ENCODE assay signal across 2 cellular contexts in the genomic region with DNA sequence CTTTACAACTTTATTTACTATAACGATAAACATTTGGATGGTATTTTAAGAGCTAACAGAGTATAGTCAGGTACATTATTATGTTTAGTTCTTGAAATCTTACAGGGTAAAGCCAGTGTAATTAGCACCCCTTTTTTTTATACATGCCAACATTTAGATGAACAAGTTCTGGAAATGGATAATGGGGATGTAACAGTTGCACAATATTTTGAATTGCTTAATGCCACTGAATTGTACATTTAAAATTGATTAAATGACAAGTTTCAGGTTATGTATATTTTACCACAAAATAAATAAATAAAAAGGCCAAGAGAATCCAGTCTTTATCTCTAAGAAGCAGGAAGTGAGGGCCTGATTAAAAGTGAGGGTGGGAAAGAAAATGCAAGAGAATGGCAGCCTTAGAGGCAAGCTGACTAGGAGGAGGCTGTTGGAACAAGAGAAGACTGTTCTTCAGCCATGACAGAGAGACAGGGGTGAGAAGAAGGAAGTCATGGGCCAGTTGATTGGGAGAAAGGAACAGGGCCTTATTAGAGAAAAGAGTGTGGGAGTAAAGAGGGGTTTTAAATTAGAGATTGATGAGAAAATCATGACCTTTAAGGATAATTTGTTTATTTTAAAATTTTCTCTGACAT.
TF ChIP-seq lines count a peak whose summit lies in the region.

No MANE protein-coding gene starts in this region.

TF ChIP-seq in HCT116, 20 proteins besides CTCF, POLR2A, EP300 and RAD21:
- TF ChIP-seq EZH2phosphoT487 (IDR thresholded peaks at IDR 0.05; ENCODE audit: borderline replicate concordance) (no peak), SRF (IDR thresholded peaks at IDR 0.05; ENCODE audit: low read depth) (no peak), CEBPB (IDR thresholded peaks at IDR 0.05; ENCODE audit: low read depth) (no peak), JUND (IDR thresholded peaks at IDR 0.05) (no peak), TCF7L2 (IDR thresholded peaks at IDR 0.05; ENCODE audit: borderline replicate concordance, extremely low read depth, insufficient read depth, insufficient read length) (no peak)

TF ChIP-seq in K562, 482 proteins besides CTCF, POLR2A, EP300 and RAD21:
- TF ChIP-seq ARNT (IDR thresholded peaks at IDR 0.05) (no peak), TRIM24 (IDR thresholded peaks at IDR 0.05) (no peak), PHB (CRISPR knock-in tag; IDR thresholded peaks at IDR 0.05) (no peak), ATF1 (CRISPR knock-in tag; IDR thresholded peaks at IDR 0.05) (no peak), ATF1 (tag; IDR thresholded peaks at IDR 0.05) (no peak), MAFG (tag; conservative IDR thresholded peaks at IDR 0.05) (no peak), ADNP (tag; IDR thresholded peaks at IDR 0.05) (no peak), SMAD1 (IDR thresholded peaks at IDR 0.05; ENCODE audit: low read depth, low read length, partially characterized antibody) (no peak), ZNF124 (CRISPR knock-in tag; IDR thresholded peaks at IDR 0.05) (no peak), SAFB (IDR thresholded peaks at IDR 0.05; ENCODE audit: borderline replicate concordance, low read depth, low read length) (no peak), KAT2B (IDR thresholded peaks at IDR 0.05; ENCODE audit: low read depth, low read length) (no peak), CEBPG (CRISPR knock-in tag; IDR thresholded peaks at IDR 0.05) (no peak), CEBPG (tag; conservative IDR thresholded peaks at IDR 0.05 in 1 of 2, IDR thresholded peaks at IDR 0.05 in 1 of 2) (peak; percentile 67 to 69)
- TF ChIP-seq, protein P1, sequence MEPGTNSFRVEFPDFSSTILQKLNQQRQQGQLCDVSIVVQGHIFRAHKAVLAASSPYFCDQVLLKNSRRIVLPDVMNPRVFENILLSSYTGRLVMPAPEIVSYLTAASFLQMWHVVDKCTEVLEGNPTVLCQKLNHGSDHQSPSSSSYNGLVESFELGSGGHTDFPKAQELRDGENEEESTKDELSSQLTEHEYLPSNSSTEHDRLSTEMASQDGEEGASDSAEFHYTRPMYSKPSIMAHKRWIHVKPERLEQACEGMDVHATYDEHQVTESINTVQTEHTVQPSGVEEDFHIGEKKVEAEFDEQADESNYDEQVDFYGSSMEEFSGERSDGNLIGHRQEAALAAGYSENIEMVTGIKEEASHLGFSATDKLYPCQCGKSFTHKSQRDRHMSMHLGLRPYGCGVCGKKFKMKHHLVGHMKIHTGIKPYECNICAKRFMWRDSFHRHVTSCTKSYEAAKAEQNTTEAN (CRISPR knock-in tag; IDR thresholded peaks at IDR 0.05), result no peak
- TF ChIP-seq, protein P2, sequence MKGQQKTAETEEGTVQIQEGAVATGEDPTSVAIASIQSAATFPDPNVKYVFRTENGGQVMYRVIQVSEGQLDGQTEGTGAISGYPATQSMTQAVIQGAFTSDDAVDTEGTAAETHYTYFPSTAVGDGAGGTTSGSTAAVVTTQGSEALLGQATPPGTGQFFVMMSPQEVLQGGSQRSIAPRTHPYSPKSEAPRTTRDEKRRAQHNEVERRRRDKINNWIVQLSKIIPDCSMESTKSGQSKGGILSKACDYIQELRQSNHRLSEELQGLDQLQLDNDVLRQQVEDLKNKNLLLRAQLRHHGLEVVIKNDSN (CRISPR knock-in tag; IDR thresholded peaks at IDR 0.05), result no peak
- TF ChIP-seq, protein P3, sequence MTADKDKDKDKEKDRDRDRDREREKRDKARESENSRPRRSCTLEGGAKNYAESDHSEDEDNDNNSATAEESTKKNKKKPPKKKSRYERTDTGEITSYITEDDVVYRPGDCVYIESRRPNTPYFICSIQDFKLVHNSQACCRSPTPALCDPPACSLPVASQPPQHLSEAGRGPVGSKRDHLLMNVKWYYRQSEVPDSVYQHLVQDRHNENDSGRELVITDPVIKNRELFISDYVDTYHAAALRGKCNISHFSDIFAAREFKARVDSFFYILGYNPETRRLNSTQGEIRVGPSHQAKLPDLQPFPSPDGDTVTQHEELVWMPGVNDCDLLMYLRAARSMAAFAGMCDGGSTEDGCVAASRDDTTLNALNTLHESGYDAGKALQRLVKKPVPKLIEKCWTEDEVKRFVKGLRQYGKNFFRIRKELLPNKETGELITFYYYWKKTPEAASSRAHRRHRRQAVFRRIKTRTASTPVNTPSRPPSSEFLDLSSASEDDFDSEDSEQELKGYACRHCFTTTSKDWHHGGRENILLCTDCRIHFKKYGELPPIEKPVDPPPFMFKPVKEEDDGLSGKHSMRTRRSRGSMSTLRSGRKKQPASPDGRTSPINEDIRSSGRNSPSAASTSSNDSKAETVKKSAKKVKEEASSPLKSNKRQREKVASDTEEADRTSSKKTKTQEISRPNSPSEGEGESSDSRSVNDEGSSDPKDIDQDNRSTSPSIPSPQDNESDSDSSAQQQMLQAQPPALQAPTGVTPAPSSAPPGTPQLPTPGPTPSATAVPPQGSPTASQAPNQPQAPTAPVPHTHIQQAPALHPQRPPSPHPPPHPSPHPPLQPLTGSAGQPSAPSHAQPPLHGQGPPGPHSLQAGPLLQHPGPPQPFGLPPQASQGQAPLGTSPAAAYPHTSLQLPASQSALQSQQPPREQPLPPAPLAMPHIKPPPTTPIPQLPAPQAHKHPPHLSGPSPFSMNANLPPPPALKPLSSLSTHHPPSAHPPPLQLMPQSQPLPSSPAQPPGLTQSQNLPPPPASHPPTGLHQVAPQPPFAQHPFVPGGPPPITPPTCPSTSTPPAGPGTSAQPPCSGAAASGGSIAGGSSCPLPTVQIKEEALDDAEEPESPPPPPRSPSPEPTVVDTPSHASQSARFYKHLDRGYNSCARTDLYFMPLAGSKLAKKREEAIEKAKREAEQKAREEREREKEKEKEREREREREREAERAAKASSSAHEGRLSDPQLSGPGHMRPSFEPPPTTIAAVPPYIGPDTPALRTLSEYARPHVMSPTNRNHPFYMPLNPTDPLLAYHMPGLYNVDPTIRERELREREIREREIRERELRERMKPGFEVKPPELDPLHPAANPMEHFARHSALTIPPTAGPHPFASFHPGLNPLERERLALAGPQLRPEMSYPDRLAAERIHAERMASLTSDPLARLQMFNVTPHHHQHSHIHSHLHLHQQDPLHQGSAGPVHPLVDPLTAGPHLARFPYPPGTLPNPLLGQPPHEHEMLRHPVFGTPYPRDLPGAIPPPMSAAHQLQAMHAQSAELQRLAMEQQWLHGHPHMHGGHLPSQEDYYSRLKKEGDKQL (CRISPR knock-in tag; IDR thresholded peaks at IDR 0.05; ENCODE audit: borderline replicate concordance), result no peak
- TF ChIP-seq, protein P4, sequence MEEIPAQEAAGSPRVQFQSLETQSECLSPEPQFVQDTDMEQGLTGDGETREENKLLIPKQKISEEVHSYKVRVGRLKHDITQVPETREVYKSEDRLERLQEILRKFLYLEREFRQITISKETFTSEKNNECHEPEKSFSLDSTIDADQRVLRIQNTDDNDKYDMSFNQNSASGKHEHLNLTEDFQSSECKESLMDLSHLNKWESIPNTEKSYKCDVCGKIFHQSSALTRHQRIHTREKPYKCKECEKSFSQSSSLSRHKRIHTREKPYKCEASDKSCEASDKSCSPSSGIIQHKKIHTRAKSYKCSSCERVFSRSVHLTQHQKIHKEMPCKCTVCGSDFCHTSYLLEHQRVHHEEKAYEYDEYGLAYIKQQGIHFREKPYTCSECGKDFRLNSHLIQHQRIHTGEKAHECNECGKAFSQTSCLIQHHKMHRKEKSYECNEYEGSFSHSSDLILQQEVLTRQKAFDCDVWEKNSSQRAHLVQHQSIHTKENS (CRISPR knock-in tag; IDR thresholded peaks at IDR 0.05), result no peak
- TF ChIP-seq, protein P5, sequence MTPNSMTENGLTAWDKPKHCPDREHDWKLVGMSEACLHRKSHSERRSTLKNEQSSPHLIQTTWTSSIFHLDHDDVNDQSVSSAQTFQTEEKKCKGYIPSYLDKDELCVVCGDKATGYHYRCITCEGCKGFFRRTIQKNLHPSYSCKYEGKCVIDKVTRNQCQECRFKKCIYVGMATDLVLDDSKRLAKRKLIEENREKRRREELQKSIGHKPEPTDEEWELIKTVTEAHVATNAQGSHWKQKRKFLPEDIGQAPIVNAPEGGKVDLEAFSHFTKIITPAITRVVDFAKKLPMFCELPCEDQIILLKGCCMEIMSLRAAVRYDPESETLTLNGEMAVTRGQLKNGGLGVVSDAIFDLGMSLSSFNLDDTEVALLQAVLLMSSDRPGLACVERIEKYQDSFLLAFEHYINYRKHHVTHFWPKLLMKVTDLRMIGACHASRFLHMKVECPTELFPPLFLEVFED (CRISPR knock-in tag; conservative IDR thresholded peaks at IDR 0.05), result 0 out of 2 replicates have a peak, but pooled peaks have one; percentile 51
